In the genomic region with DNA sequence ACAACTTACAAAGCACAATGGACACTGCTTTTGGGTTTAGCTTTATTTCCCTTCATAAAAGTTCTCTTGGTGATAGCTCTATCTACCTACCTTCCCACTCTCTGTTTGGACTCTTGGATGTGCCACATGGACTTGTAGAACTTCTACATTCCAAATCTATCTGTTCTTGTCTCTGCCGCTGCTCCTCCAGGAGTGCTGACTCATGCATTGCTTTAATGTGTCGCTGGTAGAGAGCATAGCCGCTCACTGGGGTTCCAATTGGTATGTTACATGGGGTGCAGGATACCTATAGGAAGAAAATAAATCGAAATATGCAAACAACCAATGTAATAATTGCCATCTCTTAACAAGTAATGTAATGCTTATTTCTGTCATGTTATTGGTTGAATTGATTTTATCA, we compare ENCODE assay signal across 21 cellular contexts.
DNase-seq lines count a peak whose midpoint lies in the region; ATAC-seq, FAIRE-seq and TF ChIP-seq lines count a peak whose summit lies in the region.
"Had no signal": no experiment of that assay in that cellular context is flagged by ENCODE, and none has a peak within 500 bp of the region (broad histone marks: within the 10 kb centered on the region; RNA-seq: fewer than 3 reads in every experiment).

No MANE protein-coding gene starts in this region.

- no peaks in the 10 kb centered on the region for H3K27me3 ChIP-seq in HUES6 (ENCODE audit: control insufficient read depth, insufficient read depth, low read length)
- no peaks in the 10 kb centered on the region for H3K27me3 ChIP-seq in K562 (ENCODE audit: control insufficient read depth in 2 of 2, insufficient read depth in 2 of 2, low read length in 2 of 2)
- H3K27me3 ChIP-seq in uterus: no peaks in the 10 kb centered on the region
- H3K27me3 ChIP-seq: BE2C, Peyer's patch had no signal

- H3K27ac Mint-ChIP-seq in nephron progenitor cell: peak overlapping the region; percentile 69
- H3K27ac Mint-ChIP-seq: CD8-positive, alpha-beta T cell; T-cell had no signal

- no peaks in the 10 kb centered on the region for H3K27me3 Mint-ChIP-seq in nephron progenitor cell (ENCODE audit: low read depth, poor library complexity)
- H3K27me3 Mint-ChIP-seq: T-cell had no signal

- no peaks in the 10 kb centered on the region for H3K9me1 ChIP-seq in K562 (ENCODE audit: control insufficient read depth, insufficient read depth, low read length)

- POLR2A ChIA-PET in K562 (lab: Yijun Ruan, JAX): no interaction called here

- 0 out of 2 replicates have a peak overlapping the region, but pooled peaks have one; percentile 7 for H3K27ac ChIP-seq in HUES6 (ENCODE audit: low read depth, low read length)
- H3K27ac ChIP-seq in K562 (ENCODE audit: extremely low read depth, low read depth, low read length): peak overlapping the region; percentile 65
- no peak overlapping the region for H3K27ac ChIP-seq in uterus
- H3K27ac ChIP-seq: GM23248, Peyer's patch had no signal

- H2AFZ ChIP-seq in K562 (ENCODE audit: low read depth, low read length): peak overlapping the region; percentile 59; the same call in 1 of the 2 replicates
- H2AFZ ChIP-seq: GM23248 had no signal

- H3K36me3 ChIP-seq in HUES6 (ENCODE audit: control insufficient read depth, insufficient read depth, low read length): peaks cover 47% of the 10 kb centered on the region
- peaks cover 41% of the 10 kb centered on the region for H3K36me3 ChIP-seq in K562 (ENCODE audit: control insufficient read depth, insufficient read depth, low read length)
- no peaks in the 10 kb centered on the region for H3K36me3 ChIP-seq in uterus
- H3K36me3 ChIP-seq: BE2C had no signal

- H3K4me3 ChIP-seq in HUES6 (ENCODE audit: low read depth, low read length): no peak overlapping the region
- H3K4me3 ChIP-seq in K562: no peak overlapping the region
- H3K4me3 ChIP-seq in uterus: no peak overlapping the region
- H3K4me3 ChIP-seq: GM23248, Peyer's patch had no signal

- no peak overlapping the region; the same call in 1 of the 2 replicates for H3K4me2 ChIP-seq in K562 (ENCODE audit: insufficient read depth, low read length)
- H3K4me2 ChIP-seq: SK-N-SH had no signal

- H3K9me3 ChIP-seq in HUES6 (ENCODE audit: control insufficient read depth, insufficient read depth, low read depth, low read length) (peaks cover 4% of the 10 kb centered on the region; the same call in 1 of the 2 replicates), K562 (replicated peaks; ENCODE audit: control insufficient read depth, insufficient read depth, low read depth, low read length) (no peaks in the 10 kb centered on the region; the same call in 1 of the 2 replicates), uterus (no peaks in the 10 kb centered on the region)
- H3K9me3 ChIP-seq: BE2C, Peyer's patch, SK-N-SH had no signal

- peak; percentile 87 for FAIRE-seq in K562 (lab: Jason Lieb, UNC)
- FAIRE-seq: G401.6 had no signal

- no peak for TF ChIP-seq RAD21 in K562 (CRISPR knock-in tag; conservative IDR thresholded peaks at IDR 0.05 in 1 of 2, IDR thresholded peaks at IDR 0.05 in 1 of 2)

- no peak overlapping the region for H3K4me3 Mint-ChIP-seq in nephron progenitor cell
- H3K4me3 Mint-ChIP-seq: CD8-positive, alpha-beta T cell; T-cell had no signal

- in situ Hi-C loops in K562 (cut with MboI): no loop called here

- H3K4me1 ChIP-seq in HUES6 (ENCODE audit: control insufficient read depth, insufficient read depth, low read length): no peaks in the 10 kb centered on the region; the same call in 1 of the 2 replicates
- H3K4me1 ChIP-seq in K562 (replicated peaks in 1 of 2; ENCODE audit: control insufficient read depth in 2 of 2, insufficient read depth in 2 of 2, low read length in 2 of 2): peaks cover 3 to 6% of the 10 kb centered on the region in 2 experiments; a peak in 2 of 5 replicates
- H3K4me1 ChIP-seq in uterus: peaks cover 0 to 4% of the 10 kb centered on the region in 2 donors
- H3K4me1 ChIP-seq: BE2C, Peyer's patch had no signal

- TF ChIP-seq CTCF in K562 (IDR thresholded peaks at IDR 0.05 in 2 of 3, conservative IDR thresholded peaks at IDR 0.05 in 1 of 3; ENCODE audit: insufficient read depth in 2 of 3, low read depth in 1 of 3, low read length in 3 of 3): no peak
- no peak for TF ChIP-seq CTCF in nephron progenitor cell (IDR thresholded peaks at IDR 0.05)
- no peak for TF ChIP-seq CTCF in uterus (IDR thresholded peaks at IDR 0.05)

- peak; percentile 81 for ATAC-seq in K562
- ATAC-seq: CD8-positive, alpha-beta T cell; T-cell had no signal

- CTCF ChIA-PET in K562 (lab: Yijun Ruan, JAX; ENCODE audit: low intra/inter-chr PET ratio): no interaction called here

- intact Hi-C loops in K562 (cut with micrococcal nuclease): no loop called here
- intact Hi-C loops in uterus (cut with DNase I; ENCODE audit: low total_unique reads): no loop called here

- no peaks in the 10 kb centered on the region for H3K4me1 Mint-ChIP-seq in nephron progenitor cell

- BruUV-seq in K562 (replicated peaks; lab: Mats Ljungman, UMichigan): no TSS peak

- WGBS in K562 (ENCODE audit: insufficient coverage, low coverage, missing lambda C conversion rate): 22% methylated on average over 4 of the region's 4 CpGs

- DNase-seq in ELR (ENCODE audit: low read depth) (peak; percentile 13), K562 (ENCODE audit: extremely low read depth in 1 of 4, low spot score in 3 of 4) (peak; percentile 10 to 50 (median 20)), nephron progenitor cell (no peak), uterus (no peak), T-helper 9 cell (no peak)
- DNase-seq in activated effector memory CD4-positive, alpha-beta T cell treated with Interleukin-2 at 50 U/mL for 16 hours: no peak
- DNase-seq: BE2C; CD8-positive, alpha-beta T cell; DMS79 treated with DMSO at 0.1 percent for 48 hours; GM23248; KBM-7; NCI-H1048; NCI-H146; NCI-H2081 treated with DMSO at 0.1 percent for 48 hours; NCI-H524; Peyer's patch; Right ventricle myocardium superior; SK-N-SH; T-cell had no signal

- H3K9ac ChIP-seq in HUES6 (ENCODE audit: low read length) (no peak overlapping the region), K562 (ENCODE audit: insufficient read depth in 1 of 2, low read depth in 2 of 2, low read length in 2 of 2) (peak overlapping the region in 1 of 2 experiments; percentile 22; a peak in 1 of 4 replicates)
- H3K9ac ChIP-seq: GM23248, SK-N-SH had no signal

- peaks cover 54% of the 10 kb centered on the region for H3K36me3 Mint-ChIP-seq in nephron progenitor cell (ENCODE audit: low read depth)

- H3K79me2 ChIP-seq in K562 (ENCODE audit: control insufficient read depth, insufficient read depth, low read length): no peaks in the 10 kb centered on the region

- no peak for TF ChIP-seq POLR2A in K562 (conservative IDR thresholded peaks at IDR 0.05)
- TF ChIP-seq POLR2A in uterus (IDR thresholded peaks at IDR 0.05): no peak

- peaks cover 26% of the 10 kb centered on the region for H3K9me3 Mint-ChIP-seq in nephron progenitor cell
- H3K9me3 Mint-ChIP-seq: CD8-positive, alpha-beta T cell; T-cell had no signal

- no peak for TF ChIP-seq EP300 in K562 (IDR thresholded peaks at IDR 0.05; ENCODE audit: low read length)

- H4K20me1 ChIP-seq in K562 (replicated peaks; ENCODE audit: control insufficient read depth, insufficient read depth, low read length): no peaks in the 10 kb centered on the region

TF ChIP-seq in K562, 482 proteins besides CTCF, POLR2A, EP300 and RAD21 (continues in another document):
- TF ChIP-seq SRSF7 (optimal IDR thresholded peaks at IDR 0.05; ENCODE audit: low read depth, low read length) (no peak), CREB1 (IDR thresholded peaks at IDR 0.05) (no peak), CREB1 (CRISPR knock-in tag; IDR thresholded peaks at IDR 0.05) (no peak), POLR3A (IDR thresholded peaks at IDR 0.05; ENCODE audit: borderline replicate concordance, extremely low read depth, insufficient read depth, insufficient read length) (no peak), C11orf30 (IDR thresholded peaks at IDR 0.05; ENCODE audit: low read depth) (peak; percentile 94), NFIX (CRISPR knock-in tag; IDR thresholded peaks at IDR 0.05; ENCODE audit: low read depth) (no peak), SMARCA4 (IDR thresholded peaks at IDR 0.05) (0 out of 2 replicates have a peak, but pooled peaks have one; percentile 14), SPI1 (IDR thresholded peaks at IDR 0.05; ENCODE audit: borderline replicate concordance, low read depth, low read length) (no peak)
- TF ChIP-seq, protein P1, sequence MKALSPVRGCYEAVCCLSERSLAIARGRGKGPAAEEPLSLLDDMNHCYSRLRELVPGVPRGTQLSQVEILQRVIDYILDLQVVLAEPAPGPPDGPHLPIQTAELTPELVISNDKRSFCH (CRISPR knock-in tag; IDR thresholded peaks at IDR 0.05): no peak
- TF ChIP-seq, protein P1 (tag; IDR thresholded peaks at IDR 0.05): no peak
- TF ChIP-seq, protein P2, sequence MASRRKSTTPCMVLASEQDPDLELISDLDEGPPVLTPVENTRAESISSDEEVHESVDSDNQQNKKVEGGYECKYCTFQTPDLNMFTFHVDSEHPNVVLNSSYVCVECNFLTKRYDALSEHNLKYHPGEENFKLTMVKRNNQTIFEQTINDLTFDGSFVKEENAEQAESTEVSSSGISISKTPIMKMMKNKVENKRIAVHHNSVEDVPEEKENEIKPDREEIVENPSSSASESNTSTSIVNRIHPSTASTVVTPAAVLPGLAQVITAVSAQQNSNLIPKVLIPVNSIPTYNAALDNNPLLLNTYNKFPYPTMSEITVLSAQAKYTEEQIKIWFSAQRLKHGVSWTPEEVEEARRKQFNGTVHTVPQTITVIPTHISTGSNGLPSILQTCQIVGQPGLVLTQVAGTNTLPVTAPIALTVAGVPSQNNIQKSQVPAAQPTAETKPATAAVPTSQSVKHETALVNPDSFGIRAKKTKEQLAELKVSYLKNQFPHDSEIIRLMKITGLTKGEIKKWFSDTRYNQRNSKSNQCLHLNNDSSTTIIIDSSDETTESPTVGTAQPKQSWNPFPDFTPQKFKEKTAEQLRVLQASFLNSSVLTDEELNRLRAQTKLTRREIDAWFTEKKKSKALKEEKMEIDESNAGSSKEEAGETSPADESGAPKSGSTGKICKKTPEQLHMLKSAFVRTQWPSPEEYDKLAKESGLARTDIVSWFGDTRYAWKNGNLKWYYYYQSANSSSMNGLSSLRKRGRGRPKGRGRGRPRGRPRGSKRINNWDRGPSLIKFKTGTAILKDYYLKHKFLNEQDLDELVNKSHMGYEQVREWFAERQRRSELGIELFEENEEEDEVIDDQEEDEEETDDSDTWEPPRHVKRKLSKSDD (conservative IDR thresholded peaks at IDR 0.05; ENCODE audit: low read length): no peak
- TF ChIP-seq, protein P3, sequence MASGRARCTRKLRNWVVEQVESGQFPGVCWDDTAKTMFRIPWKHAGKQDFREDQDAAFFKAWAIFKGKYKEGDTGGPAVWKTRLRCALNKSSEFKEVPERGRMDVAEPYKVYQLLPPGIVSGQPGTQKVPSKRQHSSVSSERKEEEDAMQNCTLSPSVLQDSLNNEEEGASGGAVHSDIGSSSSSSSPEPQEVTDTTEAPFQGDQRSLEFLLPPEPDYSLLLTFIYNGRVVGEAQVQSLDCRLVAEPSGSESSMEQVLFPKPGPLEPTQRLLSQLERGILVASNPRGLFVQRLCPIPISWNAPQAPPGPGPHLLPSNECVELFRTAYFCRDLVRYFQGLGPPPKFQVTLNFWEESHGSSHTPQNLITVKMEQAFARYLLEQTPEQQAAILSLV (tag; IDR thresholded peaks at IDR 0.05): no peak

Comparison
In these comparisons a context has a peak if more than half of its experiments do, and no peak if none do; other contexts are left out.
1. DNase-seq: peak in ELR (single experiment) and K562 (4 of 4); none in nephron progenitor cell (single experiment), uterus (0 of 2), activated effector memory CD4-positive, alpha-beta T cell treated with Interleukin-2 at 50 U/mL for 16 hours (single experiment) and T-helper 9 cell (single experiment).
2. H3K27ac ChIP-seq: peak in HUES6 (single experiment) and K562 (single experiment); none in uterus (0 of 2).